Comparison of ENCODE assay signal across 13 cellular contexts in genomic region chr13:22757530-22758120, GRCh38.
A peak's percentile ranks its signal among the peaks of the same experiment; 100 is the strongest.
DNase-seq lines count a peak whose midpoint lies in the region; ATAC-seq and TF ChIP-seq lines count a peak whose summit lies in the region.
"Had no signal": no experiment of that assay in that cellular context is flagged by ENCODE, and none has a peak within 500 bp of the region (broad histone marks: within the 10 kb centered on the region; RNA-seq: fewer than 3 reads in every experiment).

No MANE protein-coding gene starts in this region.

- no peak overlapping the region for H3K4me3 ChIP-seq in osteoblast (ENCODE audit: insufficient read depth, low read length)

- no peaks in the 10 kb centered on the region for H3K27me3 ChIP-seq in osteoblast (ENCODE audit: insufficient read depth, low read length)

- H2AFZ ChIP-seq in osteoblast (ENCODE audit: low read length), result no peak overlapping the region

- H3K27me3 Mint-ChIP-seq in chondrocyte (ENCODE audit: low read depth), result peaks cover 2% of the 10 kb centered on the region
- H3K27me3 Mint-ChIP-seq: memory B cell had no signal

- no peaks in the 10 kb centered on the region for H4K20me1 ChIP-seq in osteoblast (ENCODE audit: insufficient read depth, low read length)

- H3K4me2 ChIP-seq in osteoblast (ENCODE audit: insufficient read depth, low read length), result no peak overlapping the region

- TF ChIP-seq CTCF in chondrocyte (IDR thresholded peaks at IDR 0.05) (peak; percentile 90), osteoblast (IDR thresholded peaks at IDR 0.05; ENCODE audit: extremely low read depth, low read depth, low read length) (peak; percentile 18)

- no peaks in the 10 kb centered on the region for H3K36me3 ChIP-seq in osteoblast (ENCODE audit: insufficient read depth, low read length)

- H3K36me3 Mint-ChIP-seq in chondrocyte (ENCODE audit: low read depth), result peaks cover 1% of the 10 kb centered on the region
- H3K36me3 Mint-ChIP-seq: memory B cell had no signal

- H3K4me3 Mint-ChIP-seq in chondrocyte (ENCODE audit: unreplicated experiment), result no peak overlapping the region
- H3K4me3 Mint-ChIP-seq: memory B cell had no signal

- no peaks in the 10 kb centered on the region for H3K4me1 ChIP-seq in osteoblast (ENCODE audit: insufficient read depth, low read length)

- no peak overlapping the region for H3K27ac Mint-ChIP-seq in chondrocyte (ENCODE audit: unreplicated experiment)
- H3K27ac Mint-ChIP-seq: memory B cell had no signal

- peak; percentile 23 for DNase-seq in DMS 273 (lab: John Stamatoyannopoulos, UW; ENCODE audit: unreplicated experiment)
- no peak for DNase-seq in DMS 273 treated with DMSO at 0.1 percent for 48 hours (lab: John Stamatoyannopoulos, UW)
- DNase-seq in NCI-H2196 (lab: John Stamatoyannopoulos, UW; ENCODE audit: unreplicated experiment), result peak; percentile 2
- no peak for DNase-seq in chondrocyte (ENCODE audit: low spot score)
- DNase-seq in osteoblast (ENCODE audit: insufficient read length, low spot score, missing footprints), result no peak
- no peak for DNase-seq in hypothalamus (lab: John Stamatoyannopoulos, UW)
- DNase-seq in stimulated activated CD8-positive, alpha-beta memory T cell treated with anti-CD3 and anti-CD28 coated beads, Interleukin-4, amount 100 ng/mL, for 48 hours, result no peak
- DNase-seq: 8988T; activated CD4-positive, CD25-positive, alpha-beta regulatory T cell treated with anti-CD3 and anti-CD28 coated beads, Interleukin-2, amount 50 U/mL, for 72 hours; anterior cingulate cortex; NCI-H2107 had no signal

- H3K9me3 Mint-ChIP-seq in chondrocyte (ENCODE audit: low read depth), result peaks cover 5% of the 10 kb centered on the region
- H3K9me3 Mint-ChIP-seq: memory B cell had no signal

- H3K79me2 ChIP-seq in osteoblast (ENCODE audit: insufficient read depth, low read length), result no peaks in the 10 kb centered on the region

- H3K27ac ChIP-seq in osteoblast (ENCODE audit: low read depth, low read length), result no peak overlapping the region

- H3K9me3 ChIP-seq in osteoblast (ENCODE audit: low read depth, low read length), result no peaks in the 10 kb centered on the region

- no peaks in the 10 kb centered on the region for H3K4me1 Mint-ChIP-seq in chondrocyte (ENCODE audit: low read depth)
- H3K4me1 Mint-ChIP-seq: memory B cell had no signal

- ATAC-seq in GM21529 (IDR thresholded peaks at IDR 0.05; ENCODE audit: unreplicated experiment), result no peak

Comparison
In these comparisons a context has a peak if more than half of its experiments do, and no peak if none do; other contexts are left out.
1. DNase-seq: peak in DMS 273 (single experiment) and NCI-H2196 (single experiment); none in DMS 273 treated with DMSO at 0.1 percent for 48 hours (single experiment), chondrocyte (single experiment), osteoblast (single experiment), hypothalamus (0 of 51) and stimulated activated CD8-positive, alpha-beta memory T cell treated with anti-CD3 and anti-CD28 coated beads, Interleukin-4, amount 100 ng/mL, for 48 hours (single experiment).